Comparison of ENCODE assay signal across 17 cellular contexts in the genomic region with DNA sequence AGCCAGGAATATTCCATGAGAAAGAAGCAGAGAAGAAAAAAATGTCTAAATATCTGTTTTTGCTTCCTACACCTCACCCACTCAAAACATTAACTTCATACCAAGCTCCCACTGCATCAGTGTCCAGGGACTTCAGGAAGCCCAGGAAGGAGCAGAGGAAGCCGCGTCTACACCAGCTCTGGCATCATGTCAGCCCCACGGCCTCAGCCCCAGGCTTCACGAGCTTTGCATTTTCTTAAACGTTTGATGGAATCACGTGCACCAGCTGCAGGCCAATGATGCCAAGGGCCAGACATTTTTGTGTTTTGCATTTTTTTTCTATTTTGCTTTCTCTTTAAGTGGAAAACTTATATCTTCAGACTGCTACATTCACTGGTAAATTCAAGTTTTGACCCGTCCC. TPM values are rescaled to one million over a fixed set of nuclear protein-coding genes. Genes with fewer than 3 reads are reported as not detected.
A peak's percentile ranks its signal among the peaks of the same experiment; 100 is the strongest.
DNase-seq lines count a peak whose midpoint lies in the region; ATAC-seq and TF ChIP-seq lines count a peak whose summit lies in the region.
"Had no signal": no experiment of that assay in that cellular context is flagged by ENCODE, and none has a peak within 500 bp of the region (broad histone marks: within the 10 kb centered on the region; RNA-seq: fewer than 3 reads in every experiment).

No MANE protein-coding gene starts in this region.

- no peak overlapping the region for H3K23ac ChIP-seq in IMR-90 (ENCODE audit: low read depth, low read length)

- TF ChIP-seq CTCF in IMR-90 (conservative IDR thresholded peaks at IDR 0.05; ENCODE audit: low read depth, low read length) (no peak), chondrocyte (IDR thresholded peaks at IDR 0.05) (no peak), osteoblast (IDR thresholded peaks at IDR 0.05; ENCODE audit: extremely low read depth, low read depth, low read length) (no peak)

- H3K36me3 ChIP-seq in IMR-90 (ENCODE audit: control insufficient read depth, insufficient read depth, low read length) (no peaks in the 10 kb centered on the region), osteoblast (ENCODE audit: insufficient read depth, low read length) (no peaks in the 10 kb centered on the region)
- H3K36me3 ChIP-seq: BE2C, HAP-1 had no signal

- H3K18ac ChIP-seq in IMR-90 (ENCODE audit: low read depth, low read length): no peak overlapping the region

- CTCF ChIA-PET in IMR-90 (lab: Yijun Ruan, JAX): interaction anchor here (0.6 kb wide), 1 partner anchor 9 kb away, joined by 3 read pairs; no protein-coding TSS in a partner anchor

- H3K4me2 ChIP-seq in IMR-90 (ENCODE audit: low read depth, low read length): no peak overlapping the region
- no peak overlapping the region for H3K4me2 ChIP-seq in osteoblast (ENCODE audit: insufficient read depth, low read length)

- no peak overlapping the region for H2BK120ac ChIP-seq in IMR-90 (ENCODE audit: low read depth, low read length)

- H3K9ac ChIP-seq in IMR-90 (ENCODE audit: low read depth, low read length): no peak overlapping the region
- H3K9ac ChIP-seq: GM23248 had no signal

- no peak for DNase-seq in IMR-90
- DNase-seq in chondrocyte (ENCODE audit: low spot score): no peak
- DNase-seq in osteoblast (ENCODE audit: insufficient read length, low spot score, missing footprints): peak; percentile 27
- DNase-seq in stimulated activated CD4-positive, alpha-beta T cell treated with anti-CD3 and anti-CD28 coated beads, Interleukin-4, amount 100 ng/mL, for 1 hour: no peak
- DNase-seq: ACHN; BE2C; CD4-positive, alpha-beta T cell; DMS153; DMS79; GF-D8; GM23248 had no signal

- H2AFZ ChIP-seq in IMR-90 (replicated peaks; ENCODE audit: low read length, poor library complexity): no peak overlapping the region
- peak overlapping the region; percentile 25 for H2AFZ ChIP-seq in osteoblast (ENCODE audit: low read length)
- H2AFZ ChIP-seq: GM23248 had no signal

- no peak overlapping the region for H3K4me3 Mint-ChIP-seq in chondrocyte (ENCODE audit: unreplicated experiment)
- H3K4me3 Mint-ChIP-seq: CD4-positive, alpha-beta T cell had no signal

- H4K20me1 ChIP-seq in IMR-90 (ENCODE audit: insufficient read depth, low read length) (no peaks in the 10 kb centered on the region), osteoblast (ENCODE audit: insufficient read depth, low read length) (no peaks in the 10 kb centered on the region)

- no peak overlapping the region for H3K14ac ChIP-seq in IMR-90 (replicated peaks; ENCODE audit: low read depth, low read length)

- H3K27ac ChIP-seq in IMR-90 (ENCODE audit: insufficient read depth, low read length) (no peak overlapping the region), osteoblast (ENCODE audit: low read depth, low read length) (no peak overlapping the region)
- H3K27ac ChIP-seq: C4-2B, GM23248 had no signal

- no peaks in the 10 kb centered on the region for H3K27me3 Mint-ChIP-seq in chondrocyte (ENCODE audit: low read depth)
- H3K27me3 Mint-ChIP-seq: CD4-positive, alpha-beta T cell had no signal

- H3K27me3 ChIP-seq in IMR-90 (ENCODE audit: control insufficient read depth, insufficient read depth, low read length) (0 out of 2 replicates have a peak, but pooled peaks cover 2% of the 10 kb centered on the region), osteoblast (ENCODE audit: insufficient read depth, low read length) (no peaks in the 10 kb centered on the region)
- H3K27me3 ChIP-seq: BE2C had no signal

- H3K79me1 ChIP-seq in IMR-90 (ENCODE audit: low read depth in 1 of 2, low read length in 2 of 2): no peaks in the 10 kb centered on the region

- H4K8ac ChIP-seq in IMR-90 (ENCODE audit: low read depth in 2 of 2, low read length in 2 of 2): no peak overlapping the region; a peak in 1 of 4 replicates

- no peaks in the 10 kb centered on the region for H3K9me1 ChIP-seq in IMR-90 (ENCODE audit: insufficient read depth, low read length)

- WGBS in IMR-90 (ENCODE audit: extremely low coverage in 2 of 2, insufficient read length in 1 of 2), 2 experiments: 50% methylated on average over 4 of the region's 7 CpGs; no CpG with 5 or more reads in 1 of the 2 experiments

- H3K4ac ChIP-seq in IMR-90 (ENCODE audit: low read depth, low read length): no peak overlapping the region

- TF ChIP-seq POLR2A in IMR-90 (IDR thresholded peaks at IDR 0.05; ENCODE audit: low read depth, low read length): no peak

- H2BK5ac ChIP-seq in IMR-90 (ENCODE audit: low read depth, low read length, poor library complexity, severe bottlenecking): no peak overlapping the region

- BruUV-seq in IMR-90 (replicated peaks; lab: Mats Ljungman, UMichigan): no TSS peak

- no peak overlapping the region for H4K91ac ChIP-seq in IMR-90 (ENCODE audit: insufficient read depth, low read depth, low read length)

- no peak overlapping the region for H2AK5ac ChIP-seq in IMR-90 (ENCODE audit: low read depth, low read length)

- no peak overlapping the region for H2AK9ac ChIP-seq in IMR-90 (replicated peaks; ENCODE audit: low read depth, low read length, poor library complexity)

- no peak overlapping the region for H4K5ac ChIP-seq in IMR-90 (ENCODE audit: low read depth, low read length)

- POLR2A ChIA-PET in IMR-90 (lab: Charles Lee; ENCODE audit: unreplicated experiment): no interaction called here

- no peak overlapping the region for H2BK15ac ChIP-seq in IMR-90 (ENCODE audit: low read depth, low read length)

- ATAC-seq in IMR-90 (ENCODE audit: low read depth) (no peak), GM21526 (IDR thresholded peaks at IDR 0.05; ENCODE audit: low FRiP score, unreplicated experiment) (no peak), GM21390 (IDR thresholded peaks at IDR 0.05; ENCODE audit: unreplicated experiment) (no peak)
- ATAC-seq: K562 had no signal

- intact Hi-C loops in IMR-90 (cut with micrococcal nuclease): no loop called here

- no peak overlapping the region for H3K56ac ChIP-seq in IMR-90 (ENCODE audit: extremely low read depth, insufficient read depth, low read length)

- in situ Hi-C loops in IMR-90 (cut with MboI; ENCODE audit: low sequenced_read_pairs): no loop called here

- H2BK20ac ChIP-seq in IMR-90 (ENCODE audit: low read depth, low read length): no peak overlapping the region; the same call in 1 of the 2 replicates

- peaks cover 29% of the 10 kb centered on the region for H3K4me1 Mint-ChIP-seq in chondrocyte (ENCODE audit: low read depth)

- no peaks in the 10 kb centered on the region for H3K9me3 Mint-ChIP-seq in chondrocyte (ENCODE audit: low read depth)
- H3K9me3 Mint-ChIP-seq: CD4-positive, alpha-beta T cell had no signal

- H3K27ac Mint-ChIP-seq in chondrocyte (ENCODE audit: unreplicated experiment): peak overlapping the region; percentile 8
- H3K27ac Mint-ChIP-seq: CD4-positive, alpha-beta T cell had no signal

- H3K9me3 ChIP-seq in IMR-90 (ENCODE audit: control insufficient read depth, insufficient read depth, low read length): no peaks in the 10 kb centered on the region
- no peaks in the 10 kb centered on the region for H3K9me3 ChIP-seq in osteoblast (ENCODE audit: low read depth, low read length)
- H3K9me3 ChIP-seq: BE2C, HAP-1 had no signal

- H3K4me1 ChIP-seq in IMR-90 (ENCODE audit: control insufficient read depth, insufficient read depth, low read length) (no peaks in the 10 kb centered on the region; the same call in 1 of the 2 replicates), osteoblast (ENCODE audit: insufficient read depth, low read length) (no peaks in the 10 kb centered on the region)
- H3K4me1 ChIP-seq: BE2C had no signal

- no peak for TF ChIP-seq RAD21 in IMR-90 (IDR thresholded peaks at IDR 0.05; ENCODE audit: low read length)

- dilution Hi-C loops in IMR-90 (cut with HindIII; ENCODE audit: low sequenced_read_pairs, unreplicated experiment): no loop called here

- H3K4me3 ChIP-seq in IMR-90 (ENCODE audit: insufficient read depth, low read depth, low read length): no peak overlapping the region
- no peak overlapping the region for H3K4me3 ChIP-seq in osteoblast (ENCODE audit: insufficient read depth, low read length)
- H3K4me3 ChIP-seq: GM23248, HAP-1, K562 had no signal

- H3K36me3 Mint-ChIP-seq in chondrocyte (ENCODE audit: low read depth): no peaks in the 10 kb centered on the region

- no peaks in the 10 kb centered on the region for H3K79me2 ChIP-seq in osteoblast (ENCODE audit: insufficient read depth, low read length)

TF ChIP-seq in IMR-90, 13 proteins besides CTCF, POLR2A, EP300 and RAD21:
- no peak for TF ChIP-seq CEBPB (IDR thresholded peaks at IDR 0.05; ENCODE audit: low read depth, low read length)
- TF ChIP-seq, protein P1, sequence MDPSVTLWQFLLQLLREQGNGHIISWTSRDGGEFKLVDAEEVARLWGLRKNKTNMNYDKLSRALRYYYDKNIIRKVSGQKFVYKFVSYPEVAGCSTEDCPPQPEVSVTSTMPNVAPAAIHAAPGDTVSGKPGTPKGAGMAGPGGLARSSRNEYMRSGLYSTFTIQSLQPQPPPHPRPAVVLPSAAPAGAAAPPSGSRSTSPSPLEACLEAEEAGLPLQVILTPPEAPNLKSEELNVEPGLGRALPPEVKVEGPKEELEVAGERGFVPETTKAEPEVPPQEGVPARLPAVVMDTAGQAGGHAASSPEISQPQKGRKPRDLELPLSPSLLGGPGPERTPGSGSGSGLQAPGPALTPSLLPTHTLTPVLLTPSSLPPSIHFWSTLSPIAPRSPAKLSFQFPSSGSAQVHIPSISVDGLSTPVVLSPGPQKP (IDR thresholded peaks at IDR 0.05; ENCODE audit: borderline replicate concordance, low read depth, low read length): no peak
- TF ChIP-seq FOS (IDR thresholded peaks at IDR 0.05; ENCODE audit: low read depth, low read length): no peak
- TF ChIP-seq, protein P2, sequence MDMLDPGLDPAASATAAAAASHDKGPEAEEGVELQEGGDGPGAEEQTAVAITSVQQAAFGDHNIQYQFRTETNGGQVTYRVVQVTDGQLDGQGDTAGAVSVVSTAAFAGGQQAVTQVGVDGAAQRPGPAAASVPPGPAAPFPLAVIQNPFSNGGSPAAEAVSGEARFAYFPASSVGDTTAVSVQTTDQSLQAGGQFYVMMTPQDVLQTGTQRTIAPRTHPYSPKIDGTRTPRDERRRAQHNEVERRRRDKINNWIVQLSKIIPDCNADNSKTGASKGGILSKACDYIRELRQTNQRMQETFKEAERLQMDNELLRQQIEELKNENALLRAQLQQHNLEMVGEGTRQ (IDR thresholded peaks at IDR 0.05; ENCODE audit: low read depth, low read length): 0 out of 2 replicates have a peak, but pooled peaks have one; percentile 10
- no peak for TF ChIP-seq RFX5 (IDR thresholded peaks at IDR 0.05; ENCODE audit: low read depth, low read length)
TF ChIP-seq in IMR-90: peak in this region for 1.

RNA-seq across cellular contexts. Expression of a gene that starts 48.6 kb away (rescaled TPM):
- total RNA-seq in IMR-90 (2012; rRNA removed): 0.56 and 0.90 TPM in 2 replicates
- 2.7 and 3.7 TPM in 2 replicates for polyA plus RNA-seq in IMR-90 (2012; rRNA removed)
- 0.13 and 0.50 TPM in 2 replicates for polyA plus RNA-seq in IMR-90 (2012; cell fraction: cytosol; rRNA removed)
- polyA plus RNA-seq in IMR-90 (2012; cell fraction: nucleus; rRNA removed; ENCODE audit: low replicate concordance): 27.7 and 76.4 TPM in 2 replicates
- 6.2 to 9.1 TPM (median 7.1 TPM) in 3 replicates for total RNA-seq in chondrocyte
- total RNA-seq in osteoblast: 2.7 and 3.3 TPM in 2 replicates
- total RNA-seq: H4 had no signal
